Comparison of ENCODE assay signal across 9 cellular contexts in genomic region chr9:130139251-130139650, GRCh38. TPM values are rescaled to one million over a fixed set of nuclear protein-coding genes. Genes with fewer than 3 reads are reported as not detected.
DNase-seq lines count a peak whose midpoint lies in the region; ATAC-seq and TF ChIP-seq lines count a peak whose summit lies in the region.
"Had no signal": no experiment of that assay in that cellular context is flagged by ENCODE, and none has a peak within 500 bp of the region (broad histone marks: within the 10 kb centered on the region; RNA-seq: fewer than 3 reads in every experiment).

No MANE protein-coding gene starts in this region.

- H3K9me2 ChIP-seq in hepatocyte (replicated peaks; ENCODE audit: insufficient read depth): no peaks in the 10 kb centered on the region

- no peaks in the 10 kb centered on the region for H4K20me1 ChIP-seq in hepatocyte (ENCODE audit: insufficient read depth, poor library complexity, severe bottlenecking)

- H3K27ac ChIP-seq in SJSA1: peak overlapping the region; percentile 53; the same call in 1 of the 2 replicates
- peak overlapping the region; percentile 60 for H3K27ac ChIP-seq in hepatocyte
- H3K27ac ChIP-seq in suprapubic skin: peak overlapping the region; percentile 32
- H3K27ac ChIP-seq: WERI-Rb-1 had no signal

- no peak for DNase-seq in activated T-cell treated with anti-CD3 and anti-CD28 coated beads, Interleukin-2, amount 50 U/mL, for 24 hours
- no peak for DNase-seq in activated T-cell treated with anti-CD3 and anti-CD28 coated beads, Interleukin-2, amount 50 U/mL, for 4 hours
- DNase-seq in SJSA1 (ENCODE audit: low read depth in 1 of 2, low spot score in 2 of 2): no peak
- no peak for DNase-seq in hepatocyte (ENCODE audit: low spot score)
- DNase-seq in suprapubic skin (ENCODE audit: low spot score in 2 of 2): no peak
- no peak for DNase-seq in GDM1 (lab: John Stamatoyannopoulos, UW)
- no peak for DNase-seq in HT-29 (ENCODE audit: low spot score)

- H3K4me3 ChIP-seq in SJSA1: no peak overlapping the region
- H3K4me3 ChIP-seq in hepatocyte: no peak overlapping the region
- H3K4me3 ChIP-seq in suprapubic skin: no peak overlapping the region

- no peaks in the 10 kb centered on the region for H3K9me3 Mint-ChIP-seq in activated T-cell treated with anti-CD3 and anti-CD28 coated beads, Interleukin-2, amount 50 U/mL, for 24 hours
- H3K9me3 Mint-ChIP-seq in activated T-cell treated with anti-CD3 and anti-CD28 coated beads, Interleukin-2, amount 50 U/mL, for 4 hours: no peaks in the 10 kb centered on the region

- 71% methylated on average over 10 of the region's 10 CpGs for WGBS in hepatocyte (ENCODE audit: low lambda C conversion rate, missing lambda C conversion rate)
- WGBS in suprapubic skin: 66% methylated on average over 6 of the region's 10 CpGs

- H3K36me3 ChIP-seq in SJSA1 (peaks cover 18% of the 10 kb centered on the region), hepatocyte (replicated peaks; ENCODE audit: insufficient read depth, low read depth) (no peaks in the 10 kb centered on the region), suprapubic skin (peaks cover 17% of the 10 kb centered on the region)

- H3K4me1 Mint-ChIP-seq in activated T-cell treated with anti-CD3 and anti-CD28 coated beads, Interleukin-2, amount 50 U/mL, for 24 hours (ENCODE audit: low read depth): peaks cover 78% of the 10 kb centered on the region
- peaks cover 44% of the 10 kb centered on the region for H3K4me1 Mint-ChIP-seq in activated T-cell treated with anti-CD3 and anti-CD28 coated beads, Interleukin-2, amount 50 U/mL, for 4 hours (ENCODE audit: low read depth)

- no peak for ATAC-seq in activated T-cell treated with anti-CD3 and anti-CD28 coated beads, Interleukin-2, amount 50 U/mL, for 4 hours
- no peak for ATAC-seq in esophagus mucosa

- peaks cover 42% of the 10 kb centered on the region for H3K36me3 Mint-ChIP-seq in activated T-cell treated with anti-CD3 and anti-CD28 coated beads, Interleukin-2, amount 50 U/mL, for 24 hours (ENCODE audit: low read depth)
- peaks cover 14% of the 10 kb centered on the region for H3K36me3 Mint-ChIP-seq in activated T-cell treated with anti-CD3 and anti-CD28 coated beads, Interleukin-2, amount 50 U/mL, for 4 hours (ENCODE audit: insufficient read depth)

- H3K27me3 ChIP-seq in SJSA1 (replicated peaks) (no peaks in the 10 kb centered on the region), hepatocyte (no peaks in the 10 kb centered on the region), suprapubic skin (no peaks in the 10 kb centered on the region)

- H3K4me2 ChIP-seq in hepatocyte: no peak overlapping the region

- no peak overlapping the region for H2AFZ ChIP-seq in hepatocyte

- no peak for TF ChIP-seq EP300 in suprapubic skin (IDR thresholded peaks at IDR 0.05)

- TF ChIP-seq POLR2A in suprapubic skin (IDR thresholded peaks at IDR 0.05): no peak

- peaks cover 35% of the 10 kb centered on the region for H3K4me1 ChIP-seq in SJSA1 (replicated peaks)
- peaks cover 12% of the 10 kb centered on the region for H3K4me1 ChIP-seq in hepatocyte (ENCODE audit: insufficient read depth)
- peaks cover 35% of the 10 kb centered on the region for H3K4me1 ChIP-seq in suprapubic skin

- H3K27ac Mint-ChIP-seq in activated T-cell treated with anti-CD3 and anti-CD28 coated beads, Interleukin-2, amount 50 U/mL, for 24 hours: peak overlapping the region; percentile 91

- no peaks in the 10 kb centered on the region for H3K79me2 ChIP-seq in hepatocyte

- no peaks in the 10 kb centered on the region for H3K9me3 ChIP-seq in SJSA1 (replicated peaks)
- no peaks in the 10 kb centered on the region for H3K9me3 ChIP-seq in hepatocyte (ENCODE audit: low read depth)
- no peaks in the 10 kb centered on the region for H3K9me3 ChIP-seq in suprapubic skin

- no peak overlapping the region for H3K4me3 Mint-ChIP-seq in activated T-cell treated with anti-CD3 and anti-CD28 coated beads, Interleukin-2, amount 50 U/mL, for 24 hours
- H3K4me3 Mint-ChIP-seq in activated T-cell treated with anti-CD3 and anti-CD28 coated beads, Interleukin-2, amount 50 U/mL, for 4 hours: no peak overlapping the region

- TF ChIP-seq CTCF in hepatocyte (IDR thresholded peaks at IDR 0.05; ENCODE audit: poor library complexity): no peak
- no peak for TF ChIP-seq CTCF in suprapubic skin (IDR thresholded peaks at IDR 0.05)

- H3K27me3 Mint-ChIP-seq in activated T-cell treated with anti-CD3 and anti-CD28 coated beads, Interleukin-2, amount 50 U/mL, for 24 hours: peaks cover 10% of the 10 kb centered on the region
- peaks cover 6% of the 10 kb centered on the region for H3K27me3 Mint-ChIP-seq in activated T-cell treated with anti-CD3 and anti-CD28 coated beads, Interleukin-2, amount 50 U/mL, for 4 hours (ENCODE audit: low read depth)

RNA-seq across cellular contexts. Expression of gene NCS1, which starts 33.0 kb away (rescaled TPM):
- total RNA-seq in activated T-cell treated with anti-CD3 and anti-CD28 coated beads, Interleukin-2, amount 50 U/mL, for 4 hours: 10 to 100 TPM; 23.8 to 27.5 (median 24.1) TPM
- 31.5 and 44.6 TPM in 2 replicates for total RNA-seq in SJSA1 (2014; rRNA removed; shearing (Covaris generic))
- total RNA-seq in hepatocyte: 16.8 and 16.9 TPM in 2 replicates
- 20.9 and 25.3 TPM in 2 replicates for polyA plus RNA-seq in hepatocyte
- 10 to 100 TPM; 11.6 to 32.5 (median 24.3) TPM for total RNA-seq in suprapubic skin
- total RNA-seq in HT-29 (2014; rRNA removed; shearing (Covaris generic)): 6.9 and 7.0 TPM in 2 replicates
- 19.7 TPM for total RNA-seq in esophagus mucosa
